ENCODE assay signal across 8 cellular contexts in genomic region chr5:138439537-138440225, GRCh38. TPM values are rescaled to one million over a fixed set of nuclear protein-coding genes. Genes with fewer than 3 reads are reported as not detected.
DNase-seq lines count a peak whose midpoint lies in the region; ATAC-seq, FAIRE-seq and TF ChIP-seq lines count a peak whose summit lies in the region.

No MANE protein-coding gene starts in this region.

- H3K4me3 ChIP-seq in skeletal muscle cell (ENCODE audit: low read depth, low read length): peak overlapping the region; percentile 67
- peak overlapping the region in 1 of 2 donors; percentile 44 for H3K4me3 ChIP-seq in kidney (ENCODE audit: low read length in 2 of 2)

- no peaks in the 10 kb centered on the region for H3K9me3 ChIP-seq in T-helper 17 cell (ENCODE audit: control insufficient read depth, low read length, poor library complexity, severe bottlenecking)
- H3K9me3 ChIP-seq in kidney (ENCODE audit: control insufficient read depth in 1 of 2, low read length in 2 of 2): no peaks in the 10 kb centered on the region

- peak overlapping the region; percentile 88 for H3K4me3 Mint-ChIP-seq in T-helper 17 cell

- DNase-seq in NCI-H1417 (lab: John Stamatoyannopoulos, UW) (peak in 2 of 3 experiments; percentile 40 to 62), NCI-H1417 treated with DMSO at 0.1 percent for 48 hours (lab: John Stamatoyannopoulos, UW) (no peak), T-helper 17 cell (no peak), Right ventricle myocardium superior (no peak), skeletal muscle cell (ENCODE audit: low read depth) (no peak), kidney (no peak)

- H3K27me3 Mint-ChIP-seq in T-helper 17 cell: no peaks in the 10 kb centered on the region

- peaks cover 14% of the 10 kb centered on the region for H3K4me1 Mint-ChIP-seq in T-helper 17 cell

- no peak for TF ChIP-seq CTCF in kidney (IDR thresholded peaks at IDR 0.05; ENCODE audit: borderline replicate concordance, extremely low read depth, insufficient read depth)

- FAIRE-seq in kidney (lab: Jason Lieb, UNC): no peak

- no peak overlapping the region for H3K27ac ChIP-seq in kidney (ENCODE audit: low read depth in 2 of 2, low read length in 2 of 2)

- H3K36me3 ChIP-seq in kidney (ENCODE audit: control insufficient read depth in 1 of 2, insufficient read depth in 2 of 2, low read length in 2 of 2): peaks cover 14 to 15% of the 10 kb centered on the region in 2 donors

- no peak overlapping the region for H3K9ac ChIP-seq in kidney (ENCODE audit: low read length in 2 of 2)

- peak overlapping the region; percentile 62 for H3K27ac Mint-ChIP-seq in T-helper 17 cell

- H3K36me3 Mint-ChIP-seq in T-helper 17 cell (ENCODE audit: low read depth): peaks cover 2% of the 10 kb centered on the region

- ATAC-seq in T-helper 17 cell: no peak
- ATAC-seq in Right ventricle myocardium superior (ENCODE audit: poor library complexity): peak; percentile 12
- ATAC-seq in HG02970 (IDR thresholded peaks at IDR 0.05; ENCODE audit: low FRiP score, unreplicated experiment): no peak
- ATAC-seq in HG03378 (IDR thresholded peaks at IDR 0.05; ENCODE audit: unreplicated experiment): no peak

- intact Hi-C loops in Right ventricle myocardium superior (cut with DNase I) (no loop called here), kidney (cut with DNase I) (no loop called here)

- H3K4me1 ChIP-seq in kidney (ENCODE audit: control insufficient read depth in 1 of 2, insufficient read depth in 1 of 2, low read depth in 1 of 2, low read length in 2 of 2): peaks cover 0 to 7% of the 10 kb centered on the region in 2 donors

RNA-seq across cellular contexts. Expression of gene REEP2, which starts 0.8 kb away (rescaled TPM):
- total RNA-seq in T-helper 17 cell (under 1 TPM in 1 of 2 donors, not detected in 1; 0.40 TPM), Right ventricle myocardium superior (6.1 TPM), kidney (1.9 TPM)
- 8.8 TPM for polyA plus RNA-seq in kidney (ENCODE audit: insufficient read depth, low read depth, low replicate concordance)

RNA-seq across cellular contexts. Expression of gene EGR1, which starts 25.6 kb away (rescaled TPM):
- total RNA-seq in T-helper 17 cell (10 to 100 TPM; 24.2 to 30.6 TPM), Right ventricle myocardium superior (6.8 TPM), kidney (68.6 TPM)
- 65.8 TPM for polyA plus RNA-seq in kidney (ENCODE audit: insufficient read depth, low read depth, low replicate concordance)

Comparison
In these comparisons a context has a peak if more than half of its experiments do, and no peak if none do; other contexts are left out.
1. DNase-seq: peak in NCI-H1417 (2 of 3); none in NCI-H1417 treated with DMSO at 0.1 percent for 48 hours (single experiment), T-helper 17 cell (0 of 3), Right ventricle myocardium superior (single experiment), skeletal muscle cell (single experiment) and kidney (single experiment).